27 cellular contexts compared by ENCODE assay signal in the genomic region with DNA sequence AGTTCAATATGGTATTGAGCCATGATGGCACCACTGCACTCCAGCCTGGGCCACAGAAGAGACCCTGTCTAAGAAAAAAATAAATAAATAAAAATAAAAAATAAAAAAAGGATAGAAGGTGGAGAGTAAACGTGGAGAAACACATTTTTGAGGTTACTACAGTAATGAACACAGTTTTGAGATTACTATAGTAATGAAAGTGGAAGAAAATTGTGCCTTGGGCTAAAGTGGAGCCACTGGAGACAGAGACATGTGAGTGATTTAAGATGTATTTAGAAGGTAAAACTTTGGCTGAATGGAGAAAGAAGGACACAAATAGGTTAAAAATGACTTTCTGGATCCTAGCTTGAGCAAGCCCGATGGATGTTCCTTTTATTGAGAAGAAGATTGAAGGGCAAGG.
A peak's percentile ranks its signal among the peaks of the same experiment; 100 is the strongest.
DNase-seq lines count a peak whose midpoint lies in the region; ATAC-seq, FAIRE-seq and TF ChIP-seq lines count a peak whose summit lies in the region.
"Had no signal": no experiment of that assay in that cellular context is flagged by ENCODE, and none has a peak within 500 bp of the region (broad histone marks: within the 10 kb centered on the region; RNA-seq: fewer than 3 reads in every experiment).

No MANE protein-coding gene starts in this region.

- ATAC-seq in GM19035 (IDR thresholded peaks at IDR 0.05; ENCODE audit: unreplicated experiment) = peak; percentile 59
- ATAC-seq in HG02870 (IDR thresholded peaks at IDR 0.05; ENCODE audit: unreplicated experiment) = peak; percentile 49
- ATAC-seq in GM18873 (IDR thresholded peaks at IDR 0.05; ENCODE audit: low FRiP score, unreplicated experiment) = no peak
- ATAC-seq in HG02884 (IDR thresholded peaks at IDR 0.05; ENCODE audit: unreplicated experiment) = no peak
- ATAC-seq: body of pancreas, left lobe of liver had no signal

- H3K4me3 Mint-ChIP-seq in osteocyte (ENCODE audit: unreplicated experiment) = peak overlapping the region; percentile 77
- H3K4me3 Mint-ChIP-seq: IgD-negative memory B cell, memory B cell, neural crest cell had no signal

- peak overlapping the region; percentile 96 for H3K27ac Mint-ChIP-seq in osteocyte (ENCODE audit: unreplicated experiment)
- H3K27ac Mint-ChIP-seq: memory B cell had no signal

- no peak for DNase-seq in osteocyte (ENCODE audit: extremely low spot score, unreplicated experiment)
- no peak for DNase-seq in SIG-M5 treated with dmso at 0.1 percent for 504 hours (lab: John Stamatoyannopoulos, UW; ENCODE audit: unreplicated experiment)
- DNase-seq: activated CD4-positive, alpha-beta T cell treated with anti-CD3 and anti-CD28 coated beads for 48 hours; activated naive CD4-positive, alpha-beta T cell; activated T-cell treated with anti-CD3 and anti-CD28 coated beads, Interleukin-2, amount 50 U/mL, for 48 hours; body of pancreas; Caco-2; cerebellar nuclear complex; dorsolateral prefrontal cortex; GDM1; NCI-H1092; NCI-H187; NCI-H2171; NCI-H526; sigmoid colon; stimulated activated naive CD4-positive, alpha-beta T cell had no signal

- peak; percentile 31 for FAIRE-seq in TTC549 (lab: Jason Lieb, UNC)
- FAIRE-seq: GM18507, RCC 7860 had no signal

- TF ChIP-seq CTCF in osteocyte (IDR thresholded peaks at IDR 0.05) = no peak

- H3K4me1 Mint-ChIP-seq in osteocyte (ENCODE audit: unreplicated experiment) = peaks cover 73% of the 10 kb centered on the region
- H3K4me1 Mint-ChIP-seq: IgD-negative memory B cell, memory B cell had no signal

- H3K36me3 Mint-ChIP-seq in osteocyte (ENCODE audit: unreplicated experiment) = peaks cover 6% of the 10 kb centered on the region
- H3K36me3 Mint-ChIP-seq: memory B cell had no signal

- H3K27me3 Mint-ChIP-seq in osteocyte (ENCODE audit: unreplicated experiment) = no peaks in the 10 kb centered on the region
- H3K27me3 Mint-ChIP-seq: IgD-negative memory B cell, memory B cell had no signal

- no peaks in the 10 kb centered on the region for H3K9me3 Mint-ChIP-seq in osteocyte (ENCODE audit: unreplicated experiment)

Comparison
In these comparisons a context has a peak if more than half of its experiments do, and no peak if none do; other contexts are left out.
1. ATAC-seq: peak in GM19035 (single experiment) and HG02870 (single experiment); none in GM18873 (single experiment) and HG02884 (single experiment).